In the genomic region with DNA sequence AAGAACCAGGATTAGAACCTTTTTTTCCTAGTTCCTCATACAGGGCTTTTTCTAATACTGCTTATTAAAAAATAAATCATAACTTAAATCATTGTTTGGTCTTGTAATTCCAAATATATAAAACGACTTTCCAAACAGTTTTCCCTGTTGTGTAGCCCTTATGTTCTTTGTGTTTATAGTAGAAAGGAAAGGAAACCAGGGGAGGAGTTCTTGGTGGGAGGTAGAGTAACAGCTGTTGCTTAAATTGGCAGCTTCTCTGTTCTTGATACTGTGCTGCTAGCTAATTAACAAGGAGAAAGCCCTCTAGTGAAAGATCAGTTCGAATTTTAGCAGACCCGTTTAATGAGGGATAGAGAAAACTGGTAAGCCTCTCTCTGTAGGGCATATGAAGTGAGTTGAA, we compare ENCODE assay signal across 15 cellular contexts. TPM values are rescaled to one million over a fixed set of nuclear protein-coding genes. Genes with fewer than 3 reads are reported as not detected.
A peak's percentile ranks its signal among the peaks of the same experiment; 100 is the strongest.
DNase-seq lines count a peak whose midpoint lies in the region; ATAC-seq and TF ChIP-seq lines count a peak whose summit lies in the region.
"Had no signal": no experiment of that assay in that cellular context is flagged by ENCODE, and none has a peak within 500 bp of the region (broad histone marks: within the 10 kb centered on the region; RNA-seq: fewer than 3 reads in every experiment).

No MANE protein-coding gene starts in this region.

- in situ Hi-C loops in GM23248 (cut with MboI) = no loop called here

- H3K4me1 Mint-ChIP-seq in nephron = peaks cover 12% of the 10 kb centered on the region
- peaks cover 13% of the 10 kb centered on the region for H3K4me1 Mint-ChIP-seq in activated T-cell treated with anti-CD3 and anti-CD28 coated beads, Interleukin-2, amount 50 U/mL, for 4 hours (ENCODE audit: low read depth)

- no peaks in the 10 kb centered on the region for H3F3A ChIP-seq in GM23248 (ENCODE audit: insufficient read depth)

- no peaks in the 10 kb centered on the region for H3K9me3 ChIP-seq in GM23248 (ENCODE audit: low read depth)
- H3K9me3 ChIP-seq: BE2C, breast epithelium, ovary, stomach, uterus had no signal

- no peak for TF ChIP-seq CTCF in nephron (IDR thresholded peaks at IDR 0.05; ENCODE audit: unreplicated experiment in 3 of 3)

- no peak overlapping the region for H3K4me2 ChIP-seq in GM23248 (ENCODE audit: unreplicated experiment)

- H3K36me3 Mint-ChIP-seq in nephron (ENCODE audit: low read depth) = peaks cover 23% of the 10 kb centered on the region
- peaks cover 10% of the 10 kb centered on the region for H3K36me3 Mint-ChIP-seq in activated T-cell treated with anti-CD3 and anti-CD28 coated beads, Interleukin-2, amount 50 U/mL, for 4 hours (ENCODE audit: insufficient read depth)

- H3K27ac Mint-ChIP-seq in nephron = peak overlapping the region; percentile 40 to 91 (median 68)
- H3K27ac Mint-ChIP-seq: activated naive CD4-positive, alpha-beta T cell treated with anti-CD3 and anti-CD28 coated beads for 36 hours had no signal

- no peak overlapping the region for H2AFZ ChIP-seq in GM23248

- peaks cover 7% of the 10 kb centered on the region for H3K36me3 ChIP-seq in GM23248 (ENCODE audit: low read depth)
- H3K36me3 ChIP-seq: breast epithelium, ovary, uterus had no signal

- no peak for DNase-seq in GM23248
- peak; percentile 93 for DNase-seq in NCI-H2171 treated with DMSO at 0.1 percent for 48 hours (lab: John Stamatoyannopoulos, UW)
- peak; percentile 43 for DNase-seq in dermis blood vessel endothelial cell
- no peak for DNase-seq in activated T-cell treated with anti-CD3 and anti-CD28 coated beads, Interleukin-2, amount 50 U/mL, for 4 hours
- DNase-seq in activated T-cell treated with anti-CD3 and anti-CD28 coated beads, Interleukin-2, amount 50 U/mL, for 1 hour = no peak
- DNase-seq: activated naive CD4-positive, alpha-beta T cell treated with anti-CD3 and anti-CD28 coated beads for 36 hours; BE2C; effector CD4-positive, alpha-beta T cell; midbrain; ovary; stomach; uterus had no signal

- no peak overlapping the region for H3K27ac ChIP-seq in GM23248
- H3K27ac ChIP-seq: breast epithelium, ovary, stomach, uterus had no signal

- H3K27me3 Mint-ChIP-seq in nephron (ENCODE audit: low read depth) = no peaks in the 10 kb centered on the region
- H3K27me3 Mint-ChIP-seq in activated T-cell treated with anti-CD3 and anti-CD28 coated beads, Interleukin-2, amount 50 U/mL, for 4 hours (ENCODE audit: low read depth) = no peaks in the 10 kb centered on the region

- H4K20me1 ChIP-seq in GM23248 (ENCODE audit: insufficient read depth) = no peaks in the 10 kb centered on the region

- H3K4me3 Mint-ChIP-seq in nephron = peak overlapping the region in 1 of 3 experiments; percentile 15
- no peak overlapping the region for H3K4me3 Mint-ChIP-seq in activated T-cell treated with anti-CD3 and anti-CD28 coated beads, Interleukin-2, amount 50 U/mL, for 4 hours
- H3K4me3 Mint-ChIP-seq: activated naive CD4-positive, alpha-beta T cell treated with anti-CD3 and anti-CD28 coated beads for 36 hours had no signal

- no peaks in the 10 kb centered on the region for H3K9me3 Mint-ChIP-seq in nephron
- H3K9me3 Mint-ChIP-seq in activated T-cell treated with anti-CD3 and anti-CD28 coated beads, Interleukin-2, amount 50 U/mL, for 4 hours = no peaks in the 10 kb centered on the region
- H3K9me3 Mint-ChIP-seq: activated naive CD4-positive, alpha-beta T cell treated with anti-CD3 and anti-CD28 coated beads for 36 hours had no signal

- H3K79me2 ChIP-seq in GM23248 (ENCODE audit: insufficient read depth) = peaks cover 90% of the 10 kb centered on the region

- H3K4me1 ChIP-seq in GM23248 (ENCODE audit: insufficient read depth) = no peaks in the 10 kb centered on the region
- H3K4me1 ChIP-seq: BE2C, breast epithelium, uterus had no signal

- H3K9ac ChIP-seq in GM23248 = peak overlapping the region; percentile 14; the same call in 1 of the 2 replicates

- no peak for ATAC-seq in HG03095 (IDR thresholded peaks at IDR 0.05; ENCODE audit: unreplicated experiment)
- no peak for ATAC-seq in activated T-cell treated with anti-CD3 and anti-CD28 coated beads, Interleukin-2, amount 50 U/mL, for 4 hours

- no peaks in the 10 kb centered on the region for H3K27me3 ChIP-seq in GM23248 (replicated peaks; ENCODE audit: insufficient read depth)
- H3K27me3 ChIP-seq: BE2C, breast epithelium, ovary, stomach, uterus had no signal

- no peaks in the 10 kb centered on the region for H3K9me2 ChIP-seq in GM23248 (ENCODE audit: insufficient read depth)

- WGBS in GM23248 (ENCODE audit: low coverage in 1 of 2, low lambda C conversion rate in 2 of 2, missing lambda C conversion rate in 2 of 2), 2 experiments = 5 to 7% methylated on average over 3 of the region's 3 CpGs

- H3K4me3 ChIP-seq in GM23248 = no peak overlapping the region
- H3K4me3 ChIP-seq: breast epithelium, ovary, stomach, uterus had no signal

RNA-seq across cellular contexts. Expression of a gene that starts 15.0 kb away (rescaled TPM):
- 78.8 and 90.8 TPM in 2 replicates for total RNA-seq in GM23248 (2014; rRNA removed; shearing (Covaris generic))
- 74.7 and 78.0 TPM in 2 replicates for polyA plus RNA-seq in GM23248 (2016; fragmentation: Nextera tagmentation; extraction: Ambion mirVana)
- total RNA-seq in dermis blood vessel endothelial cell = 85.6 and 89.0 TPM in 2 replicates
- 10 to 100 TPM; 63.2 to 85.4 (median 74.5) TPM for total RNA-seq in activated T-cell treated with anti-CD3 and anti-CD28 coated beads, Interleukin-2, amount 50 U/mL, for 4 hours

RNA-seq across cellular contexts. Expression of a gene that starts 48.3 kb away (rescaled TPM):
- total RNA-seq in GM23248 (2014; rRNA removed; shearing (Covaris generic)) = 56.4 and 67.3 TPM in 2 replicates
- 100 and 103 TPM in 2 replicates for polyA plus RNA-seq in GM23248 (2016; fragmentation: Nextera tagmentation; extraction: Ambion mirVana)
- total RNA-seq in dermis blood vessel endothelial cell = 43.1 and 48.8 TPM in 2 replicates
- 10 to 100 TPM; 35.4 to 44.4 (median 35.7) TPM for total RNA-seq in activated T-cell treated with anti-CD3 and anti-CD28 coated beads, Interleukin-2, amount 50 U/mL, for 4 hours

Comparison
In these comparisons a context has a peak if more than half of its experiments do, and no peak if none do; other contexts are left out.
1. DNase-seq: peak in NCI-H2171 treated with DMSO at 0.1 percent for 48 hours (single experiment) and dermis blood vessel endothelial cell (single experiment); none in GM23248 (single experiment), activated T-cell treated with anti-CD3 and anti-CD28 coated beads, Interleukin-2, amount 50 U/mL, for 4 hours (single experiment) and activated T-cell treated with anti-CD3 and anti-CD28 coated beads, Interleukin-2, amount 50 U/mL, for 1 hour (single experiment).